11 cellular contexts compared by ENCODE assay signal in the genomic region with DNA sequence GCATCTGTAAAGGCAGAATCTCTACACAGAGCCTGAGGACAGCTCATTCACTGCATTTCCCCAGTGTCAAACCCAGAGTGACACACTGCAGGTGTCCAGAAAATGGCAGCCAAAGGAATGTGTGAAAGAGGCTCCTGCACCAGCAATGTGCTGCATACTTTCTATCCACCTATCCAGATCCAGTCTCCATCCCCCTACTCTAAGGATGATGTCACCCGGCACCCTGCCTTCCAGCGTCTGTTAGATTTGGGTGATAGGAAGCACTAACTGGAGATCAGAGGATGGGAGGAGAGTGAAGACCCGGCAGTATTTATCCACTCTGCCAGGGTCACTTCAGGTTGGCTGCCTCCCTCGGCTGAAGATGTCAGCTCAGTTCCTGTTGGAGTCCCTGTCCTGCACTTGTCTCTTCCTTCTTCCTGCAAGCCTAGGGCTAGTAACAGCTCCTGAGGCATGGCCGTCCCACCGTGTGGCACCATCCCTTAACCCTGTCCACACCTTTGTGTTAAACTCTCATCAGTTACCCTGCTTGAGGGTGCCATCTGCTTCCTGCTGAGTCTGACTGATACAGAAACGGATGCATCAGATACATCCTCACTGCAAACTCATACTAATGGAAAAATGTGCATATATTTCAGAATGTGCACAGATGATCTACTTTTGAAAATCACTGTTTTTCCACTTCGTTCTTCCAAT. TPM values are rescaled to one million over a fixed set of nuclear protein-coding genes. Genes with fewer than 3 reads are reported as not detected.
DNase-seq lines count a peak whose midpoint lies in the region; ATAC-seq and TF ChIP-seq lines count a peak whose summit lies in the region.
"Had no signal": no experiment of that assay in that cellular context is flagged by ENCODE, and none has a peak within 500 bp of the region (broad histone marks: within the 10 kb centered on the region; RNA-seq: fewer than 3 reads in every experiment).

No MANE protein-coding gene starts in this region.

- no peak overlapping the region for H2AFZ ChIP-seq in trophoblast cell (ENCODE audit: insufficient read depth, low read length, poor library complexity)

- no peak overlapping the region for H4K12ac ChIP-seq in trophoblast cell (ENCODE audit: low read depth, low read length)

- peak overlapping the region; percentile 32 for H3K4me2 ChIP-seq in trophoblast cell (ENCODE audit: low read length)
- H3K4me2 ChIP-seq: A549 had no signal

- peaks cover 22 to 44% of the 10 kb centered on the region in 2 experiments for H3K4me1 ChIP-seq in trophoblast cell (ENCODE audit: control insufficient read depth in 1 of 2, insufficient read depth in 2 of 2, low read length in 2 of 2)

- peaks cover 2% of the 10 kb centered on the region for H3K9me3 ChIP-seq in trophoblast cell (ENCODE audit: insufficient read depth, low read depth, low read length)
- H3K9me3 ChIP-seq: A549, mucosa of descending colon had no signal

- H3K4me3 ChIP-seq in coronary artery = no peak overlapping the region
- H3K4me3 ChIP-seq in trophoblast cell (ENCODE audit: low read depth, low read length) = no peak overlapping the region
- H3K4me3 ChIP-seq: A549, mucosa of descending colon had no signal

- no peak for ATAC-seq in HG02973 (IDR thresholded peaks at IDR 0.05; ENCODE audit: unreplicated experiment)
- ATAC-seq: A549 had no signal

- no peak overlapping the region for H4K8ac ChIP-seq in trophoblast cell (ENCODE audit: low read depth, low read length)

- no peaks in the 10 kb centered on the region for H3K36me3 ChIP-seq in trophoblast cell (ENCODE audit: control insufficient read depth in 1 of 2, insufficient read depth in 2 of 2, low read length in 2 of 2)

- H3K79me1 ChIP-seq in trophoblast cell (ENCODE audit: low read length) = peaks cover 27% of the 10 kb centered on the region

- H2AK5ac ChIP-seq in trophoblast cell (ENCODE audit: low read length) = no peak overlapping the region

- no peak overlapping the region for H3K23ac ChIP-seq in trophoblast cell (ENCODE audit: low read length)

- H4K91ac ChIP-seq in trophoblast cell (ENCODE audit: low read depth, low read length) = no peak overlapping the region

- TF ChIP-seq CTCF in coronary artery (IDR thresholded peaks at IDR 0.05) = no peak

- H3K27ac ChIP-seq in coronary artery (peak overlapping the region; percentile 44 to 45), trophoblast cell (ENCODE audit: low read depth, low read length) (peak overlapping the region; percentile 60)
- H3K27ac ChIP-seq: A549 had no signal

- no peak overlapping the region for H2BK120ac ChIP-seq in trophoblast cell (ENCODE audit: insufficient read depth, low read length, poor library complexity)

- DNase-seq in NCI-H82 (lab: John Stamatoyannopoulos, UW) (peak; percentile 37), NCI-H82 treated with DMSO at 0.1 percent for 48 hours (lab: John Stamatoyannopoulos, UW; ENCODE audit: unreplicated experiment) (no peak), NCI-H2227 treated with DMSO at 0.1 percent for 48 hours (lab: John Stamatoyannopoulos, UW) (peak; percentile 38), coronary artery (ENCODE audit: low spot score) (no peak), trophoblast cell (no peak), pons (ENCODE audit: low spot score) (no peak)
- DNase-seq in stimulated activated CD4-positive, alpha-beta T cell treated with anti-CD3 and anti-CD28 coated beads, Interleukin-2, amount 100 ng/mL, for 48 hours = no peak
- DNase-seq: mucosa of descending colon, NCI-H774 had no signal

- H3K79me2 ChIP-seq in trophoblast cell (ENCODE audit: control insufficient read depth, insufficient read depth, low read length, poor library complexity) = no peaks in the 10 kb centered on the region

- peak overlapping the region; percentile 1 for H2BK5ac ChIP-seq in trophoblast cell (ENCODE audit: low read depth, low read length, poor library complexity)

- no CpG with 5 or more reads among the region's 8 CpGs for WGBS in trophoblast cell (ENCODE audit: extremely low coverage, insufficient coverage, insufficient read length)

- no peak overlapping the region for H3K14ac ChIP-seq in trophoblast cell (ENCODE audit: low read length)

- H2BK12ac ChIP-seq in trophoblast cell (ENCODE audit: low read length) = peak overlapping the region; percentile 44

- no peak overlapping the region for H3K18ac ChIP-seq in trophoblast cell (ENCODE audit: low read length)

- no peak overlapping the region for H3K9ac ChIP-seq in trophoblast cell (ENCODE audit: low read length)

- H3K4ac ChIP-seq in trophoblast cell (ENCODE audit: low read depth, low read length) = no peak overlapping the region

- no peaks in the 10 kb centered on the region for H3K27me3 ChIP-seq in trophoblast cell (ENCODE audit: insufficient read depth, low read length)

RNA-seq across cellular contexts. Expression of gene GPR68, which starts 13.0 kb away (rescaled TPM):
- 1.4 TPM in 2 replicates for polyA plus RNA-seq in trophoblast cell (2013)

Comparison
In these comparisons a context has a peak if more than half of its experiments do, and no peak if none do; other contexts are left out.
1. DNase-seq: peak in NCI-H82 (single experiment) and NCI-H2227 treated with DMSO at 0.1 percent for 48 hours (single experiment); none in NCI-H82 treated with DMSO at 0.1 percent for 48 hours (single experiment), coronary artery (single experiment), trophoblast cell (0 of 2), pons (single experiment) and stimulated activated CD4-positive, alpha-beta T cell treated with anti-CD3 and anti-CD28 coated beads, Interleukin-2, amount 100 ng/mL, for 48 hours (0 of 2).